ENCODE assay signal across 1 cellular context in genomic region chr17:80195671-80196529, GRCh38.
TF ChIP-seq lines count a peak whose summit lies in the region.

No MANE protein-coding gene starts in this region.

TF ChIP-seq in HepG2, 621 proteins besides CTCF, POLR2A, EP300 and RAD21 (continued from another document and continues in another):
- TF ChIP-seq, protein P1, sequence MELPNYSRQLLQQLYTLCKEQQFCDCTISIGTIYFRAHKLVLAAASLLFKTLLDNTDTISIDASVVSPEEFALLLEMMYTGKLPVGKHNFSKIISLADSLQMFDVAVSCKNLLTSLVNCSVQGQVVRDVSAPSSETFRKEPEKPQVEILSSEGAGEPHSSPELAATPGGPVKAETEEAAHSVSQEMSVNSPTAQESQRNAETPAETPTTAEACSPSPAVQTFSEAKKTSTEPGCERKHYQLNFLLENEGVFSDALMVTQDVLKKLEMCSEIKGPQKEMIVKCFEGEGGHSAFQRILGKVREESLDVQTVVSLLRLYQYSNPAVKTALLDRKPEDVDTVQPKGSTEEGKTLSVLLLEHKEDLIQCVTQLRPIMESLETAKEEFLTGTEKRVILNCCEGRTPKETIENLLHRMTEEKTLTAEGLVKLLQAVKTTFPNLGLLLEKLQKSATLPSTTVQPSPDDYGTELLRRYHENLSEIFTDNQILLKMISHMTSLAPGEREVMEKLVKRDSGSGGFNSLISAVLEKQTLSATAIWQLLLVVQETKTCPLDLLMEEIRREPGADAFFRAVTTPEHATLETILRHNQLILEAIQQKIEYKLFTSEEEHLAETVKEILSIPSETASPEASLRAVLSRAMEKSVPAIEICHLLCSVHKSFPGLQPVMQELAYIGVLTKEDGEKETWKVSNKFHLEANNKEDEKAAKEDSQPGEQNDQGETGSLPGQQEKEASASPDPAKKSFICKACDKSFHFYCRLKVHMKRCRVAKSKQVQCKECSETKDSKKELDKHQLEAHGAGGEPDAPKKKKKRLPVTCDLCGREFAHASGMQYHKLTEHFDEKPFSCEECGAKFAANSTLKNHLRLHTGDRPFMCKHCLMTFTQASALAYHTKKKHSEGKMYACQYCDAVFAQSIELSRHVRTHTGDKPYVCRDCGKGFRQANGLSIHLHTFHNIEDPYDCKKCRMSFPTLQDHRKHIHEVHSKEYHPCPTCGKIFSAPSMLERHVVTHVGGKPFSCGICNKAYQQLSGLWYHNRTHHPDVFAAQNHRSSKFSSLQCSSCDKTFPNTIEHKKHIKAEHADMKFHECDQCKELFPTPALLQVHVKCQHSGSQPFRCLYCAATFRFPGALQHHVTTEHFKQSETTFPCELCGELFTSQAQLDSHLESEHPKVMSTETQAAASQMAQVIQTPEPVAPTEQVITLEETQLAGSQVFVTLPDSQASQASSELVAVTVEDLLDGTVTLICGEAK (IDR thresholded peaks at IDR 0.05) = no peak
- TF ChIP-seq, protein P1 (CRISPR knock-in tag; IDR thresholded peaks at IDR 0.05) = 0 out of 2 replicates have a peak, but pooled peaks have one; percentile 44
- TF ChIP-seq NCOA2 (CRISPR knock-in tag; IDR thresholded peaks at IDR 0.05) = peak; percentile 44; the same call in 1 of the 2 replicates
- TF ChIP-seq ZMYM4 (CRISPR knock-in tag; IDR thresholded peaks at IDR 0.05) = peak; percentile 11; the same call in 1 of the 2 replicates
- TF ChIP-seq, protein P2, sequence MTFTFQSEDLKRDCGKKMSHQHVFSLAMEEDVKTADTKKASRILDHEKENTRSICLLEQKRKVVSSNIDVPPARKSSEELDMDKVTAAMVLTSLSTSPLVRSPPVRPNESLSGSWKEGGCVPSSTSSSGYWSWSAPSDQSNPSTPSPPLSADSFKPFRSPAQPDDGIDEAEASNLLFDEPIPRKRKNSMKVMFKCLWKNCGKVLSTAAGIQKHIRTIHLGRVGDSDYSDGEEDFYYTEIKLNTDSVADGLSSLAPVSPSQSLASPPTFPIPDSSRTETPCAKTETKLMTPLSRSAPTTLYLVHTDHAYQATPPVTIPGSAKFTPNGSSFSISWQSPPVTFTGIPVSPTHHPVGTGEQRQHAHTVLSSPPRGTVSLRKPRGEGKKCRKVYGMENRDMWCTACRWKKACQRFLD (CRISPR knock-in tag; IDR thresholded peaks at IDR 0.05; ENCODE audit: borderline replicate concordance) = no peak
- no peak for TF ChIP-seq FOXK1 (CRISPR knock-in tag; IDR thresholded peaks at IDR 0.05; ENCODE audit: borderline replicate concordance, low read depth)
- peak; percentile 40 for TF ChIP-seq UBTF (CRISPR knock-in tag; IDR thresholded peaks at IDR 0.05)
- 0 out of 2 replicates have a peak, but pooled peaks have one; percentile 83 for TF ChIP-seq ZNF891 (CRISPR knock-in tag; IDR thresholded peaks at IDR 0.05)
- TF ChIP-seq AKAP8 (CRISPR knock-in tag; IDR thresholded peaks at IDR 0.05) = peak; percentile 57; the same call in 1 of the 2 replicates
- TF ChIP-seq ZFX (CRISPR knock-in tag; IDR thresholded peaks at IDR 0.05; ENCODE audit: low read depth) = peak; percentile 15; the same call in 1 of the 2 replicates
- TF ChIP-seq, protein P3, sequence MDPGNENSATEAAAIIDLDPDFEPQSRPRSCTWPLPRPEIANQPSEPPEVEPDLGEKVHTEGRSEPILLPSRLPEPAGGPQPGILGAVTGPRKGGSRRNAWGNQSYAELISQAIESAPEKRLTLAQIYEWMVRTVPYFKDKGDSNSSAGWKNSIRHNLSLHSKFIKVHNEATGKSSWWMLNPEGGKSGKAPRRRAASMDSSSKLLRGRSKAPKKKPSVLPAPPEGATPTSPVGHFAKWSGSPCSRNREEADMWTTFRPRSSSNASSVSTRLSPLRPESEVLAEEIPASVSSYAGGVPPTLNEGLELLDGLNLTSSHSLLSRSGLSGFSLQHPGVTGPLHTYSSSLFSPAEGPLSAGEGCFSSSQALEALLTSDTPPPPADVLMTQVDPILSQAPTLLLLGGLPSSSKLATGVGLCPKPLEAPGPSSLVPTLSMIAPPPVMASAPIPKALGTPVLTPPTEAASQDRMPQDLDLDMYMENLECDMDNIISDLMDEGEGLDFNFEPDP (CRISPR knock-in tag; conservative IDR thresholded peaks at IDR 0.05) = no peak
- TF ChIP-seq PAXIP1 (CRISPR knock-in tag; conservative IDR thresholded peaks at IDR 0.05) = peak; percentile 70
- TF ChIP-seq MTF1 (CRISPR knock-in tag; IDR thresholded peaks at IDR 0.05) = no peak
- no peak for TF ChIP-seq GABPA (IDR thresholded peaks at IDR 0.05; ENCODE audit: low read depth, low read length)
- TF ChIP-seq GABPA (CRISPR knock-in tag; IDR thresholded peaks at IDR 0.05; ENCODE audit: low read depth) = no peak
- TF ChIP-seq ZSCAN9 (CRISPR knock-in tag; IDR thresholded peaks at IDR 0.05; ENCODE audit: borderline replicate concordance) = 0 out of 2 replicates have a peak, but pooled peaks have one; percentile 32
- TF ChIP-seq, protein P4, sequence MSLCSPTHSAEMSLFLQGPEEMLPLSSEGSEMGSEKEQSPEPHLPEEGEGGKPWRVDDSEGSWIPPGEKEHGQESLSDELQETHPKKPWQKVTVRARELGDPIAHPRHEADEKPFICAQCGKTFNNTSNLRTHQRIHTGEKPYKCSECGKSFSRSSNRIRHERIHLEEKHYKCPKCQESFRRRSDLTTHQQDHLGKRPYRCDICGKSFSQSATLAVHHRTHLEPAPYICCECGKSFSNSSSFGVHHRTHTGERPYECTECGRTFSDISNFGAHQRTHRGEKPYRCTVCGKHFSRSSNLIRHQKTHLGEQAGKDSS (CRISPR knock-in tag; IDR thresholded peaks at IDR 0.05; ENCODE audit: borderline replicate concordance, low read depth) = 0 out of 2 replicates have a peak, but pooled peaks have one; percentile 55
- peak; percentile 66 for TF ChIP-seq IRF2 (CRISPR knock-in tag; IDR thresholded peaks at IDR 0.05)
- TF ChIP-seq ZNF788 (CRISPR knock-in tag; IDR thresholded peaks at IDR 0.05; ENCODE audit: borderline replicate concordance) = 0 out of 2 replicates have a peak, but pooled peaks have one; percentile 30
- TF ChIP-seq KLF12 (CRISPR knock-in tag; IDR thresholded peaks at IDR 0.05; ENCODE audit: borderline replicate concordance) = 0 out of 2 replicates have a peak, but pooled peaks have one; percentile 54
- no peak for TF ChIP-seq SP140L (CRISPR knock-in tag; IDR thresholded peaks at IDR 0.05; ENCODE audit: borderline replicate concordance)
- TF ChIP-seq, protein P5, sequence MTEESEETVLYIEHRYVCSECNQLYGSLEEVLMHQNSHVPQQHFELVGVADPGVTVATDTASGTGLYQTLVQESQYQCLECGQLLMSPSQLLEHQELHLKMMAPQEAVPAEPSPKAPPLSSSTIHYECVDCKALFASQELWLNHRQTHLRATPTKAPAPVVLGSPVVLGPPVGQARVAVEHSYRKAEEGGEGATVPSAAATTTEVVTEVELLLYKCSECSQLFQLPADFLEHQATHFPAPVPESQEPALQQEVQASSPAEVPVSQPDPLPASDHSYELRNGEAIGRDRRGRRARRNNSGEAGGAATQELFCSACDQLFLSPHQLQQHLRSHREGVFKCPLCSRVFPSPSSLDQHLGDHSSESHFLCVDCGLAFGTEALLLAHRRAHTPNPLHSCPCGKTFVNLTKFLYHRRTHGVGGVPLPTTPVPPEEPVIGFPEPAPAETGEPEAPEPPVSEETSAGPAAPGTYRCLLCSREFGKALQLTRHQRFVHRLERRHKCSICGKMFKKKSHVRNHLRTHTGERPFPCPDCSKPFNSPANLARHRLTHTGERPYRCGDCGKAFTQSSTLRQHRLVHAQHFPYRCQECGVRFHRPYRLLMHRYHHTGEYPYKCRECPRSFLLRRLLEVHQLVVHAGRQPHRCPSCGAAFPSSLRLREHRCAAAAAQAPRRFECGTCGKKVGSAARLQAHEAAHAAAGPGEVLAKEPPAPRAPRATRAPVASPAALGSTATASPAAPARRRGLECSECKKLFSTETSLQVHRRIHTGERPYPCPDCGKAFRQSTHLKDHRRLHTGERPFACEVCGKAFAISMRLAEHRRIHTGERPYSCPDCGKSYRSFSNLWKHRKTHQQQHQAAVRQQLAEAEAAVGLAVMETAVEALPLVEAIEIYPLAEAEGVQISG (CRISPR knock-in tag; IDR thresholded peaks at IDR 0.05) = peak; percentile 51; the same call in 1 of the 2 replicates
- TF ChIP-seq RNF2 (conservative IDR thresholded peaks at IDR 0.05; ENCODE audit: low read depth) = no peak
- peak; percentile 42; the same call in 1 of the 2 replicates for TF ChIP-seq ZNF350 (CRISPR knock-in tag; IDR thresholded peaks at IDR 0.05; ENCODE audit: borderline replicate concordance, low read depth)
- TF ChIP-seq SIX1 (CRISPR knock-in tag; IDR thresholded peaks at IDR 0.05; ENCODE audit: borderline replicate concordance) = no peak
- no peak for TF ChIP-seq PHF20 (CRISPR knock-in tag; IDR thresholded peaks at IDR 0.05)
- peak; percentile 91 for TF ChIP-seq ZNF441 (CRISPR knock-in tag; IDR thresholded peaks at IDR 0.05; ENCODE audit: borderline replicate concordance)
- peak; percentile 27; the same call in 1 of the 2 replicates for TF ChIP-seq ZNF766 (CRISPR knock-in tag; IDR thresholded peaks at IDR 0.05; ENCODE audit: borderline replicate concordance)
- no peak for TF ChIP-seq NFE2L1 (CRISPR knock-in tag; IDR thresholded peaks at IDR 0.05; ENCODE audit: borderline replicate concordance)
- TF ChIP-seq SALL1 (CRISPR knock-in tag; IDR thresholded peaks at IDR 0.05) = peak; percentile 60; the same call in 1 of the 2 replicates
- peak; percentile 47; the same call in 1 of the 2 replicates for TF ChIP-seq KDM2A (CRISPR knock-in tag; IDR thresholded peaks at IDR 0.05; ENCODE audit: borderline replicate concordance, low read depth)
- TF ChIP-seq ZNF674 (CRISPR knock-in tag; IDR thresholded peaks at IDR 0.05; ENCODE audit: low read depth) = no peak
- TF ChIP-seq, protein P6, sequence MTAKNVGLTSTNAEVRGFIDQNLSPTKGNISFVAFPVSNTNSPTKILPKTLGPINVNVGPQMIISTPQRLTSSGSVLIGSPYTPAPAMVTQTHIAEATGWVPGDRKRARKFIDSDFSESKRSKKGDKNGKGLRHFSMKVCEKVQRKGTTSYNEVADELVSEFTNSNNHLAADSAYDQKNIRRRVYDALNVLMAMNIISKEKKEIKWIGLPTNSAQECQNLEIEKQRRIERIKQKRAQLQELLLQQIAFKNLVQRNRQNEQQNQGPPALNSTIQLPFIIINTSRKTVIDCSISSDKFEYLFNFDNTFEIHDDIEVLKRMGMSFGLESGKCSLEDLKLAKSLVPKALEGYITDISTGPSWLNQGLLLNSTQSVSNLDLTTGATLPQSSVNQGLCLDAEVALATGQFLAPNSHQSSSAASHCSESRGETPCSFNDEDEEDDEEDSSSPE (CRISPR knock-in tag; IDR thresholded peaks at IDR 0.05) = peak; percentile 47; the same call in 1 of the 2 replicates
